13 cellular contexts compared by ENCODE assay signal in the genomic region with DNA sequence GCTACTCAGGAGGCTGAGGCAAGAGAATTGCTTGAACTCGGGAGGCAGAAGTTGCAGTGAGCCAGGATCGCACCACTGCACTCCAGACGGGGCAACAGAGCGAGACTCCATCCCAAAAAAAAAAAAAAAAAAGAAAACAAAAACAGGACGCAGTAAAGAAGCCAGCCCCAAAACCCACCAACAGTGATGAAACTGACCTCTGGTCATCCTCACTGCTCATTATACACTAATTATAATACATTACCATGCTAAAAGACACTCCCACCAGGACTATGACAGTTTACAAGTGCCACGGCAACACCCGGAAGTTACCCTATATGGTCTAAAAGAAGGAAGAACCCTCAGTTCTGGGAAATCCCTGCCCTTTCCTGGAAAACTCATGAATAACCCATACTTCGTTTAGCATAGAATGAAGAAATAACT. TPM values are rescaled to one million over a fixed set of nuclear protein-coding genes. Genes with fewer than 3 reads are reported as not detected.
DNase-seq lines count a peak whose midpoint lies in the region; ATAC-seq and TF ChIP-seq lines count a peak whose summit lies in the region.
"Had no signal": no experiment of that assay in that cellular context is flagged by ENCODE, and none has a peak within 500 bp of the region (broad histone marks: within the 10 kb centered on the region; RNA-seq: fewer than 3 reads in every experiment).

No MANE protein-coding gene starts in this region.

- no peak overlapping the region for H3K4me3 ChIP-seq in HEK293 (ENCODE audit: low read depth, low read length)
- H3K4me3 ChIP-seq in cardiac fibroblast (replicated peaks in 1 of 2; ENCODE audit: low read depth in 2 of 2, low read length in 2 of 2) = no peak overlapping the region
- no peak overlapping the region for H3K4me3 ChIP-seq in naive thymus-derived CD4-positive, alpha-beta T cell (ENCODE audit: low read length)

- no peaks in the 10 kb centered on the region for H3K9me3 ChIP-seq in HEK293 (ENCODE audit: control insufficient read depth, insufficient read depth, low read depth, low read length)
- no peaks in the 10 kb centered on the region for H3K9me3 ChIP-seq in naive thymus-derived CD4-positive, alpha-beta T cell (ENCODE audit: control insufficient read depth in 2 of 3, low read length in 3 of 3)

- DNase-seq in RPMI7951 (ENCODE audit: low read depth) (peak; percentile 48), cardiac fibroblast (ENCODE audit: low read depth in 2 of 2) (peak; percentile 18 to 38), NCI-H345 treated with DMSO at 0.1 percent for 48 hours (lab: John Stamatoyannopoulos, UW; ENCODE audit: unreplicated experiment) (no peak), mesenteric fat pad (ENCODE audit: low spot score) (no peak)
- no peak for DNase-seq in naive thymus-derived CD4-positive, alpha-beta T cell
- DNase-seq in activated CD8-positive, alpha-beta memory T cell treated with anti-CD3 and anti-CD28 coated beads for 24 hours = no peak
- DNase-seq: activated effector memory CD4-positive, alpha-beta T cell treated with Interleukin-2 at 50 U/mL for 16 hours; cortex of kidney; Kasumi-1; left ventricle myocardium superior; NCI-H345; T1000 had no signal

- H3K27ac Mint-ChIP-seq in naive thymus-derived CD4-positive, alpha-beta T cell = peak overlapping the region in 1 of 9 donors; percentile 31

- no peaks in the 10 kb centered on the region for H3K9me3 Mint-ChIP-seq in naive thymus-derived CD4-positive, alpha-beta T cell

- no peak overlapping the region for H3K27ac ChIP-seq in HEK293 (ENCODE audit: extremely low read depth, low read depth, low read length)
- no peak overlapping the region for H3K27ac ChIP-seq in naive thymus-derived CD4-positive, alpha-beta T cell (ENCODE audit: low read depth, low read length)

- H3K4me3 Mint-ChIP-seq in naive thymus-derived CD4-positive, alpha-beta T cell = no peak overlapping the region

- no peaks in the 10 kb centered on the region for H3K36me3 ChIP-seq in HEK293 (ENCODE audit: control insufficient read depth in 2 of 2, insufficient read depth in 1 of 2, low read length in 2 of 2)
- H3K36me3 ChIP-seq in naive thymus-derived CD4-positive, alpha-beta T cell (ENCODE audit: control insufficient read depth in 2 of 3, insufficient read depth in 3 of 3, low read length in 3 of 3) = no peaks in the 10 kb centered on the region

- no peak for TF ChIP-seq CTCF in HEK293 (tag by site-specific recombination; IDR thresholded peaks at IDR 0.05)
- no peak for TF ChIP-seq CTCF in cardiac fibroblast (IDR thresholded peaks at IDR 0.05; ENCODE audit: low read depth, low read length)

- intact Hi-C loops in naive thymus-derived CD4-positive, alpha-beta T cell (cut with micrococcal nuclease) = loop anchor here in 1 of 2 donors (5.0 kb wide), 1 partner anchor 52 kb away; a partner anchor contains a TSS

- peaks cover 0 to 8% (median 0%) of the 10 kb centered on the region in 7 donors for H3K4me1 Mint-ChIP-seq in naive thymus-derived CD4-positive, alpha-beta T cell

- ATAC-seq in naive thymus-derived CD4-positive, alpha-beta T cell = peak; percentile 71
- ATAC-seq: left ventricle myocardium superior had no signal

- H3K4me1 ChIP-seq in HEK293 (ENCODE audit: control insufficient read depth, insufficient read depth, low read length) = no peaks in the 10 kb centered on the region
- no peaks in the 10 kb centered on the region for H3K4me1 ChIP-seq in naive thymus-derived CD4-positive, alpha-beta T cell (ENCODE audit: control insufficient read depth in 2 of 2, insufficient read depth in 2 of 2, low read length in 2 of 2)

- POLR2A ChIA-PET in HEK293 (lab: Yijun Ruan, JAX) = no interaction called here
- POLR2A ChIA-PET in naive thymus-derived CD4-positive, alpha-beta T cell (lab: Charles Lee) = no interaction called here

- CTCF ChIA-PET in HEK293 (lab: Yijun Ruan, JAX) = no interaction called here
- CTCF ChIA-PET in naive thymus-derived CD4-positive, alpha-beta T cell (lab: Charles Lee) = no interaction called here

- peaks cover 0 to 5% (median 0%) of the 10 kb centered on the region in 5 donors for H3K27me3 Mint-ChIP-seq in naive thymus-derived CD4-positive, alpha-beta T cell

- H3K27me3 ChIP-seq in naive thymus-derived CD4-positive, alpha-beta T cell (ENCODE audit: control insufficient read depth in 2 of 2, insufficient read depth in 2 of 2, low read length in 2 of 2) = no peaks in the 10 kb centered on the region

- no peaks in the 10 kb centered on the region for H3K36me3 Mint-ChIP-seq in naive thymus-derived CD4-positive, alpha-beta T cell

TF ChIP-seq in HEK293, 187 proteins besides CTCF, POLR2A, EP300 and RAD21:
- TF ChIP-seq, protein P1, sequence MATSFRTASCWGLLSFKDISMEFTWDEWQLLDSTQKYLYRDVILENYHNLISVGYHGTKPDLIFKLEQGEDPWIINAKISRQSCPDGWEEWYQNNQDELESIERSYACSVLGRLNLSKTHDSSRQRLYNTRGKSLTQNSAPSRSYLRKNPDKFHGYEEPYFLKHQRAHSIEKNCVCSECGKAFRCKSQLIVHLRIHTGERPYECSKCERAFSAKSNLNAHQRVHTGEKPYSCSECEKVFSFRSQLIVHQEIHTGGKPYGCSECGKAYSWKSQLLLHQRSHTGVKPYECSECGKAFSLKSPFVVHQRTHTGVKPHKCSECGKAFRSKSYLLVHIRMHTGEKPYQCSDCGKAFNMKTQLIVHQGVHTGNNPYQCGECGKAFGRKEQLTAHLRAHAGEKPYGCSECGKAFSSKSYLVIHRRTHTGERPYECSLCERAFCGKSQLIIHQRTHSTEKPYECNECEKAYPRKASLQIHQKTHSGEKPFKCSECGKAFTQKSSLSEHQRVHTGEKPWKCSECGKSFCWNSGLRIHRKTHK (tag by site-specific recombination; IDR thresholded peaks at IDR 0.05) = no peak
- TF ChIP-seq ZNF624 (tag by site-specific recombination; IDR thresholded peaks at IDR 0.05) (no peak), ZNF558 (tag by site-specific recombination; IDR thresholded peaks at IDR 0.05) (no peak)
- TF ChIP-seq, protein P2, sequence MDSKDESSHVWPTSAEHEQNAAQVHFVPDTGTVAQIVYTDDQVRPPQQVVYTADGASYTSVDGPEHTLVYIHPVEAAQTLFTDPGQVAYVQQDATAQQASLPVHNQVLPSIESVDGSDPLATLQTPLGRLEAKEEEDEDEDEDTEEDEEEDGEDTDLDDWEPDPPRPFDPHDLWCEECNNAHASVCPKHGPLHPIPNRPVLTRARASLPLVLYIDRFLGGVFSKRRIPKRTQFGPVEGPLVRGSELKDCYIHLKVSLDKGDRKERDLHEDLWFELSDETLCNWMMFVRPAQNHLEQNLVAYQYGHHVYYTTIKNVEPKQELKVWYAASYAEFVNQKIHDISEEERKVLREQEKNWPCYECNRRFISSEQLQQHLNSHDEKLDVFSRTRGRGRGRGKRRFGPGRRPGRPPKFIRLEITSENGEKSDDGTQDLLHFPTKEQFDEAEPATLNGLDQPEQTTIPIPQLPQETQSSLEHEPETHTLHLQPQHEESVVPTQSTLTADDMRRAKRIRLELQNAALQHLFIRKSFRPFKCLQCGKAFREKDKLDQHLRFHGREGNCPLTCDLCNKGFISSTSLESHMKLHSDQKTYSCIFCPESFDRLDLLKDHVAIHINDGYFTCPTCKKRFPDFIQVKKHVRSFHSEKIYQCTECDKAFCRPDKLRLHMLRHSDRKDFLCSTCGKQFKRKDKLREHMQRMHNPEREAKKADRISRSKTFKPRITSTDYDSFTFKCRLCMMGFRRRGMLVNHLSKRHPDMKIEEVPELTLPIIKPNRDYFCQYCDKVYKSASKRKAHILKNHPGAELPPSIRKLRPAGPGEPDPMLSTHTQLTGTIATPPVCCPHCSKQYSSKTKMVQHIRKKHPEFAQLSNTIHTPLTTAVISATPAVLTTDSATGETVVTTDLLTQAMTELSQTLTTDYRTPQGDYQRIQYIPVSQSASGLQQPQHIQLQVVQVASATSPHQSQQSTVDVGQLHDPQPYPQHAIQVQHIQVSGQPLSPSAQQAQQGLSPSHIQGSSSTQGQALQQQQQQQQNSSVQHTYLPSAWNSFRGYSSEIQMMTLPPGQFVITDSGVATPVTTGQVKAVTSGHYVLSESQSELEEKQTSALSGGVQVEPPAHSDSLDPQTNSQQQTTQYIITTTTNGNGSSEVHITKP (tag by site-specific recombination; IDR thresholded peaks at IDR 0.05) = peak; percentile 47
TF ChIP-seq in HEK293: peak in this region for 1.

RNA-seq across cellular contexts. Expression of a gene that starts 40.0 kb away (rescaled TPM):
- total RNA-seq in RPMI7951 (2014; rRNA removed; shearing (Covaris generic)) = 190 and 239 TPM in 2 replicates
- total RNA-seq in naive thymus-derived CD4-positive, alpha-beta T cell = 100 to 1,000 TPM; 163 to 284 (median 223) TPM
- 100 to 1,000 TPM; 256 to 280 TPM for polyA plus RNA-seq in naive thymus-derived CD4-positive, alpha-beta T cell
- 236 TPM for total RNA-seq in mesenteric fat pad

RNA-seq across cellular contexts. Expression of a gene that starts 50.5 kb away (rescaled TPM):
- 48.9 and 49.9 TPM in 2 replicates for total RNA-seq in RPMI7951 (2014; rRNA removed; shearing (Covaris generic))
- total RNA-seq in naive thymus-derived CD4-positive, alpha-beta T cell = 10 to 100 TPM; 11.0 to 19.7 (median 14.1) TPM
- polyA plus RNA-seq in naive thymus-derived CD4-positive, alpha-beta T cell = 1 to 10 TPM; 2.2 to 2.9 TPM
- total RNA-seq in mesenteric fat pad = 23.1 TPM

Comparison
In these comparisons a context has a peak if more than half of its experiments do, and no peak if none do; other contexts are left out.
1. DNase-seq: peak in RPMI7951 (single experiment) and cardiac fibroblast (2 of 2); none in naive thymus-derived CD4-positive, alpha-beta T cell (0 of 9), NCI-H345 treated with DMSO at 0.1 percent for 48 hours (single experiment), mesenteric fat pad (single experiment) and activated CD8-positive, alpha-beta memory T cell treated with anti-CD3 and anti-CD28 coated beads for 24 hours (single experiment).